Comparison of ENCODE assay signal across 8 cellular contexts in genomic region chr1:9589144-9589718, GRCh38. TPM values are rescaled to one million over a fixed set of nuclear protein-coding genes. Genes with fewer than 3 reads are reported as not detected.
A peak's percentile ranks its signal among the peaks of the same experiment; 100 is the strongest.
DNase-seq lines count a peak whose midpoint lies in the region; ATAC-seq lines count a peak whose summit lies in the region.

No MANE protein-coding gene starts in this region.

- H2AK5ac ChIP-seq in mesenchymal stem cell (ENCODE audit: low read length, severe bottlenecking), result no peak overlapping the region

- no peaks in the 10 kb centered on the region for H3K27me3 ChIP-seq in mesenchymal stem cell (ENCODE audit: control insufficient read depth in 1 of 2, insufficient read depth in 1 of 2, low read length in 2 of 2)

- ATAC-seq in activated CD4-positive, alpha-beta T cell treated with anti-CD3 and anti-CD28 coated beads for 36 hours, result peak; percentile 18
- ATAC-seq in HG03439 (IDR thresholded peaks at IDR 0.05; ENCODE audit: unreplicated experiment), result peak; percentile 19
- ATAC-seq in GM19351 (IDR thresholded peaks at IDR 0.05; ENCODE audit: unreplicated experiment), result no peak

- H3K27me3 Mint-ChIP-seq in activated CD4-positive, alpha-beta T cell treated with anti-CD3 and anti-CD28 coated beads for 36 hours, result no peaks in the 10 kb centered on the region

- peak overlapping the region; percentile 84 for H3K4me2 ChIP-seq in mesenchymal stem cell (ENCODE audit: low read length, poor library complexity, severe bottlenecking)

- no peak overlapping the region for H4K91ac ChIP-seq in mesenchymal stem cell (ENCODE audit: low read length)

- peak overlapping the region; percentile 67 for H3K27ac Mint-ChIP-seq in activated CD4-positive, alpha-beta T cell treated with anti-CD3 and anti-CD28 coated beads for 36 hours

- peak overlapping the region; percentile 89 for H3K4me3 ChIP-seq in mesenchymal stem cell (ENCODE audit: insufficient read depth in 1 of 2, low read depth in 1 of 2, low read length in 2 of 2)

- no peak overlapping the region for H3K14ac ChIP-seq in mesenchymal stem cell (ENCODE audit: low read length in 2 of 2)

- no peaks in the 10 kb centered on the region for H3K9me3 ChIP-seq in mesenchymal stem cell (ENCODE audit: control insufficient read depth, low read length)

- H3K4me3 Mint-ChIP-seq in activated CD4-positive, alpha-beta T cell treated with anti-CD3 and anti-CD28 coated beads for 36 hours, result peak overlapping the region; percentile 80

- peak; percentile 66 for DNase-seq in activated CD4-positive, alpha-beta T cell treated with anti-CD3 and anti-CD28 coated beads for 36 hours
- no peak for DNase-seq in activated CD4-positive, alpha-beta T cell treated with anti-CD3 and anti-CD28 coated beads for 1 hour
- DNase-seq in UCSD-AML1 (lab: John Stamatoyannopoulos, UW; ENCODE audit: unreplicated experiment), result peak; percentile 58
- peak; percentile 15 for DNase-seq in dedifferentiated amniotic fluid mesenchymal stem cell (ENCODE audit: extremely low spot score)
- DNase-seq in mesenchymal stem cell, result peak; percentile 55
- peak; percentile 33 for DNase-seq in stimulated activated naive CD4-positive, alpha-beta T cell treated with Interleukin-2 at 50 U/mL for 16 hours (lab: John Stamatoyannopoulos, UW)

- H3K23ac ChIP-seq in mesenchymal stem cell (ENCODE audit: low read length in 2 of 2), result peak overlapping the region in 1 of 2 experiments; percentile 80

- H3K27ac ChIP-seq in mesenchymal stem cell (ENCODE audit: low read length, poor library complexity, severe bottlenecking), result no peak overlapping the region

- POLR2A ChIA-PET in activated CD4-positive, alpha-beta T cell treated with anti-CD3 and anti-CD28 coated beads for 36 hours (lab: Charles Lee), result interaction anchor here (0.6 to 1.1 kb wide), 2 partner anchors 40 to 574 kb away, joined by 3 to 5 read pairs; no protein-coding TSS in a partner anchor

- no peak overlapping the region for H2BK12ac ChIP-seq in mesenchymal stem cell (ENCODE audit: low read length in 2 of 2)

- peaks cover 27% of the 10 kb centered on the region for H3K4me1 Mint-ChIP-seq in activated CD4-positive, alpha-beta T cell treated with anti-CD3 and anti-CD28 coated beads for 36 hours

- peaks cover 25% of the 10 kb centered on the region for H3K4me1 ChIP-seq in mesenchymal stem cell (ENCODE audit: control insufficient read depth, insufficient read depth, low read depth, low read length)

- CTCF ChIA-PET in activated CD4-positive, alpha-beta T cell treated with anti-CD3 and anti-CD28 coated beads for 36 hours (lab: Charles Lee), result interaction anchor here (0.6 to 2.5 kb wide), 11 partner anchors 15 to 549 kb away, joined by 3 to 12 read pairs (median 3); no protein-coding TSS in a partner anchor

- H3K36me3 Mint-ChIP-seq in activated CD4-positive, alpha-beta T cell treated with anti-CD3 and anti-CD28 coated beads for 36 hours (ENCODE audit: low read depth), result peaks cover 6% of the 10 kb centered on the region

- H2BK5ac ChIP-seq in mesenchymal stem cell (ENCODE audit: low read depth, low read length, poor library complexity, severe bottlenecking), result no peak overlapping the region

- peak overlapping the region; percentile 27 for H4K8ac ChIP-seq in mesenchymal stem cell (ENCODE audit: low read length)

- no peaks in the 10 kb centered on the region for H3K9me3 Mint-ChIP-seq in activated CD4-positive, alpha-beta T cell treated with anti-CD3 and anti-CD28 coated beads for 36 hours (ENCODE audit: low read depth)

- peaks cover 17% of the 10 kb centered on the region for H3K79me1 ChIP-seq in mesenchymal stem cell (replicated peaks; ENCODE audit: low read length, poor library complexity, severe bottlenecking)

- peaks cover 3 to 9% of the 10 kb centered on the region in 2 experiments for H3K36me3 ChIP-seq in mesenchymal stem cell (ENCODE audit: control insufficient read depth in 1 of 2, insufficient read depth in 2 of 2, low read depth in 1 of 2, low read length in 2 of 2)

- H2AFZ ChIP-seq in mesenchymal stem cell (ENCODE audit: low read depth, low read length), result peak overlapping the region; percentile 44

- intact Hi-C loops in activated CD4-positive, alpha-beta T cell treated with anti-CD3 and anti-CD28 coated beads for 36 hours (cut with DNase I, micrococcal nuclease), result loop anchor here (5.0 to 10.0 kb wide), 3 partner anchors 52 to 1106 kb away; partner anchors contain the start of gene SLC25A33 (in 1 of the 2)

- H3K4ac ChIP-seq in mesenchymal stem cell (ENCODE audit: low read depth in 1 of 2, low read length in 2 of 2), result no peak overlapping the region

- peak overlapping the region in 1 of 2 experiments; percentile 81 for H3K18ac ChIP-seq in mesenchymal stem cell (ENCODE audit: low read depth in 1 of 2, low read length in 2 of 2)

- 1% methylated on average over 59 of the region's 63 CpGs for WGBS in mesenchymal stem cell

- no peak overlapping the region for H2BK120ac ChIP-seq in mesenchymal stem cell (ENCODE audit: low read depth, low read length)

- no peak overlapping the region for H2BK15ac ChIP-seq in mesenchymal stem cell (ENCODE audit: low read depth, poor library complexity, severe bottlenecking)

- peak overlapping the region; percentile 89 for H3K9ac ChIP-seq in mesenchymal stem cell (ENCODE audit: low read length)

RNA-seq across cellular contexts. Expression of gene TMEM201, which starts 0.5 kb away (rescaled TPM):
- total RNA-seq in activated CD4-positive, alpha-beta T cell treated with anti-CD3 and anti-CD28 coated beads for 36 hours, result 10 to 100 TPM; 14.6 to 15.1 TPM
- 4.9 TPM for polyA plus RNA-seq in mesenchymal stem cell (2013, experiment 1 of 2)
- polyA plus RNA-seq in mesenchymal stem cell (2013, experiment 2 of 2), result 5.1 TPM

RNA-seq across cellular contexts. Expression of gene SLC25A33, which starts 50.0 kb away (rescaled TPM):
- 1 to 10 TPM; 4.4 to 6.1 TPM for total RNA-seq in activated CD4-positive, alpha-beta T cell treated with anti-CD3 and anti-CD28 coated beads for 36 hours
- polyA plus RNA-seq in mesenchymal stem cell (2013, experiment 1 of 2), result 4.7 TPM
- 4.9 TPM for polyA plus RNA-seq in mesenchymal stem cell (2013, experiment 2 of 2)
